Comparison of ENCODE assay signal across 8 cellular contexts in genomic region chr21:37463083-37463780, GRCh38.
DNase-seq lines count a peak whose midpoint lies in the region; ATAC-seq, FAIRE-seq and TF ChIP-seq lines count a peak whose summit lies in the region.

No MANE protein-coding gene starts in this region.

- POLR2A ChIA-PET in HEK293 (lab: Yijun Ruan, JAX): interaction anchor here (0.6 to 1.1 kb wide), 3 partner anchors 95 to 477 kb away, joined by 3 read pairs; no protein-coding TSS in a partner anchor

- no peaks in the 10 kb centered on the region for H3K27me3 Mint-ChIP-seq in memory B cell

- no peak overlapping the region for H3K27ac ChIP-seq in HEK293 (ENCODE audit: extremely low read depth, low read depth, low read length)

- CTCF ChIA-PET in HEK293 (lab: Yijun Ruan, JAX): interaction anchor here (0.6 to 4.3 kb wide), 28 partner anchors 10 to 484 kb away, joined by 3 to 40 read pairs (median 4); no protein-coding TSS in a partner anchor

- H3K36me3 Mint-ChIP-seq in memory B cell: peaks cover 12% of the 10 kb centered on the region

- no peak overlapping the region for H3K4me3 ChIP-seq in HEK293 (ENCODE audit: low read depth, low read length)

- ATAC-seq in memory B cell (ENCODE audit: low read depth): peak; percentile 68
- no peak for ATAC-seq in HG03039 (IDR thresholded peaks at IDR 0.05; ENCODE audit: unreplicated experiment)
- ATAC-seq in HG03521 (IDR thresholded peaks at IDR 0.05; ENCODE audit: unreplicated experiment): no peak

- DNase-seq in D721Med (ENCODE audit: insufficient read length, low spot score) (no peak), OCI-M1 (lab: John Stamatoyannopoulos, UW) (peak; percentile 79), cerebellum (ENCODE audit: low spot score) (peak; percentile 23), memory B cell (ENCODE audit: low spot score in 2 of 2) (peak in 1 of 2 donors; percentile 44), mesenteric fat pad (ENCODE audit: low spot score) (no peak)

- H3K27ac Mint-ChIP-seq in memory B cell: peak overlapping the region; percentile 84

- H3K9me3 ChIP-seq in HEK293 (ENCODE audit: control insufficient read depth, insufficient read depth, low read depth, low read length): no peaks in the 10 kb centered on the region

- no peaks in the 10 kb centered on the region for H3K9me3 Mint-ChIP-seq in memory B cell

- peak overlapping the region; percentile 3 for H3K4me3 Mint-ChIP-seq in memory B cell

- H3K4me1 ChIP-seq in HEK293 (ENCODE audit: control insufficient read depth, insufficient read depth, low read length): peaks cover 20% of the 10 kb centered on the region

- peak; percentile 32 for FAIRE-seq in D721Med (lab: Jason Lieb, UNC)

- peaks cover 65% of the 10 kb centered on the region for H3K4me1 Mint-ChIP-seq in memory B cell

- H3K36me3 ChIP-seq in HEK293 (ENCODE audit: control insufficient read depth in 2 of 2, insufficient read depth in 1 of 2, low read length in 2 of 2): no peaks in the 10 kb centered on the region

- TF ChIP-seq CTCF in D721Med (IDR thresholded peaks at IDR 0.05; ENCODE audit: insufficient read depth, missing control alignments) (peak; percentile 50), HEK293 (tag by site-specific recombination; IDR thresholded peaks at IDR 0.05) (peak; percentile 41; the same call in 1 of the 2 replicates)

TF ChIP-seq in HEK293, 187 proteins besides CTCF, POLR2A, EP300 and RAD21:
- TF ChIP-seq KLF8 (tag by site-specific recombination; IDR thresholded peaks at IDR 0.05) (peak; percentile 38; the same call in 1 of the 2 replicates), HOXD13 (CRISPR knock-in tag; IDR thresholded peaks at IDR 0.05; ENCODE audit: borderline replicate concordance) (no peak), ZXDB (tag by site-specific recombination; IDR thresholded peaks at IDR 0.05) (0 out of 2 replicates have a peak, but pooled peaks have one; percentile 22), FEZF1 (tag by site-specific recombination; IDR thresholded peaks at IDR 0.05) (peak; percentile 46; the same call in 1 of the 2 replicates), EGR2 (tag by site-specific recombination; IDR thresholded peaks at IDR 0.05; ENCODE audit: low read depth) (no peak), ZSCAN4 (tag by site-specific recombination; IDR thresholded peaks at IDR 0.05) (peak; percentile 98), ZNF654 (tag by site-specific recombination; IDR thresholded peaks at IDR 0.05; ENCODE audit: low read depth) (peak; percentile 51), ZNF639 (tag by site-specific recombination; IDR thresholded peaks at IDR 0.05) (0 out of 2 replicates have a peak, but pooled peaks have one; percentile 35)
- TF ChIP-seq, protein P1, sequence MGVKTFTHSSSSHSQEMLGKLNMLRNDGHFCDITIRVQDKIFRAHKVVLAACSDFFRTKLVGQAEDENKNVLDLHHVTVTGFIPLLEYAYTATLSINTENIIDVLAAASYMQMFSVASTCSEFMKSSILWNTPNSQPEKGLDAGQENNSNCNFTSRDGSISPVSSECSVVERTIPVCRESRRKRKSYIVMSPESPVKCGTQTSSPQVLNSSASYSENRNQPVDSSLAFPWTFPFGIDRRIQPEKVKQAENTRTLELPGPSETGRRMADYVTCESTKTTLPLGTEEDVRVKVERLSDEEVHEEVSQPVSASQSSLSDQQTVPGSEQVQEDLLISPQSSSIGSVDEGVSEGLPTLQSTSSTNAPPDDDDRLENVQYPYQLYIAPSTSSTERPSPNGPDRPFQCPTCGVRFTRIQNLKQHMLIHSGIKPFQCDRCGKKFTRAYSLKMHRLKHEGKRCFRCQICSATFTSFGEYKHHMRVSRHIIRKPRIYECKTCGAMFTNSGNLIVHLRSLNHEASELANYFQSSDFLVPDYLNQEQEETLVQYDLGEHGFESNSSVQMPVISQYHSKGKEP (tag by site-specific recombination; IDR thresholded peaks at IDR 0.05): 0 out of 2 replicates have a peak, but pooled peaks have one; percentile 5
- TF ChIP-seq, protein P2, sequence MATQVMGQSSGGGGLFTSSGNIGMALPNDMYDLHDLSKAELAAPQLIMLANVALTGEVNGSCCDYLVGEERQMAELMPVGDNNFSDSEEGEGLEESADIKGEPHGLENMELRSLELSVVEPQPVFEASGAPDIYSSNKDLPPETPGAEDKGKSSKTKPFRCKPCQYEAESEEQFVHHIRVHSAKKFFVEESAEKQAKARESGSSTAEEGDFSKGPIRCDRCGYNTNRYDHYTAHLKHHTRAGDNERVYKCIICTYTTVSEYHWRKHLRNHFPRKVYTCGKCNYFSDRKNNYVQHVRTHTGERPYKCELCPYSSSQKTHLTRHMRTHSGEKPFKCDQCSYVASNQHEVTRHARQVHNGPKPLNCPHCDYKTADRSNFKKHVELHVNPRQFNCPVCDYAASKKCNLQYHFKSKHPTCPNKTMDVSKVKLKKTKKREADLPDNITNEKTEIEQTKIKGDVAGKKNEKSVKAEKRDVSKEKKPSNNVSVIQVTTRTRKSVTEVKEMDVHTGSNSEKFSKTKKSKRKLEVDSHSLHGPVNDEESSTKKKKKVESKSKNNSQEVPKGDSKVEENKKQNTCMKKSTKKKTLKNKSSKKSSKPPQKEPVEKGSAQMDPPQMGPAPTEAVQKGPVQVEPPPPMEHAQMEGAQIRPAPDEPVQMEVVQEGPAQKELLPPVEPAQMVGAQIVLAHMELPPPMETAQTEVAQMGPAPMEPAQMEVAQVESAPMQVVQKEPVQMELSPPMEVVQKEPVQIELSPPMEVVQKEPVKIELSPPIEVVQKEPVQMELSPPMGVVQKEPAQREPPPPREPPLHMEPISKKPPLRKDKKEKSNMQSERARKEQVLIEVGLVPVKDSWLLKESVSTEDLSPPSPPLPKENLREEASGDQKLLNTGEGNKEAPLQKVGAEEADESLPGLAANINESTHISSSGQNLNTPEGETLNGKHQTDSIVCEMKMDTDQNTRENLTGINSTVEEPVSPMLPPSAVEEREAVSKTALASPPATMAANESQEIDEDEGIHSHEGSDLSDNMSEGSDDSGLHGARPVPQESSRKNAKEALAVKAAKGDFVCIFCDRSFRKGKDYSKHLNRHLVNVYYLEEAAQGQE (tag by site-specific recombination; IDR thresholded peaks at IDR 0.05): peak; percentile 59; the same call in 1 of the 2 replicates
- TF ChIP-seq, protein P3, sequence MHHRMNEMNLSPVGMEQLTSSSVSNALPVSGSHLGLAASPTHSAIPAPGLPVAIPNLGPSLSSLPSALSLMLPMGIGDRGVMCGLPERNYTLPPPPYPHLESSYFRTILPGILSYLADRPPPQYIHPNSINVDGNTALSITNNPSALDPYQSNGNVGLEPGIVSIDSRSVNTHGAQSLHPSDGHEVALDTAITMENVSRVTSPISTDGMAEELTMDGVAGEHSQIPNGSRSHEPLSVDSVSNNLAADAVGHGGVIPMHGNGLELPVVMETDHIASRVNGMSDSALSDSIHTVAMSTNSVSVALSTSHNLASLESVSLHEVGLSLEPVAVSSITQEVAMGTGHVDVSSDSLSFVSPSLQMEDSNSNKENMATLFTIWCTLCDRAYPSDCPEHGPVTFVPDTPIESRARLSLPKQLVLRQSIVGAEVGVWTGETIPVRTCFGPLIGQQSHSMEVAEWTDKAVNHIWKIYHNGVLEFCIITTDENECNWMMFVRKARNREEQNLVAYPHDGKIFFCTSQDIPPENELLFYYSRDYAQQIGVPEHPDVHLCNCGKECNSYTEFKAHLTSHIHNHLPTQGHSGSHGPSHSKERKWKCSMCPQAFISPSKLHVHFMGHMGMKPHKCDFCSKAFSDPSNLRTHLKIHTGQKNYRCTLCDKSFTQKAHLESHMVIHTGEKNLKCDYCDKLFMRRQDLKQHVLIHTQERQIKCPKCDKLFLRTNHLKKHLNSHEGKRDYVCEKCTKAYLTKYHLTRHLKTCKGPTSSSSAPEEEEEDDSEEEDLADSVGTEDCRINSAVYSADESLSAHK (tag by site-specific recombination; IDR thresholded peaks at IDR 0.05): no peak
- TF ChIP-seq, protein P4, sequence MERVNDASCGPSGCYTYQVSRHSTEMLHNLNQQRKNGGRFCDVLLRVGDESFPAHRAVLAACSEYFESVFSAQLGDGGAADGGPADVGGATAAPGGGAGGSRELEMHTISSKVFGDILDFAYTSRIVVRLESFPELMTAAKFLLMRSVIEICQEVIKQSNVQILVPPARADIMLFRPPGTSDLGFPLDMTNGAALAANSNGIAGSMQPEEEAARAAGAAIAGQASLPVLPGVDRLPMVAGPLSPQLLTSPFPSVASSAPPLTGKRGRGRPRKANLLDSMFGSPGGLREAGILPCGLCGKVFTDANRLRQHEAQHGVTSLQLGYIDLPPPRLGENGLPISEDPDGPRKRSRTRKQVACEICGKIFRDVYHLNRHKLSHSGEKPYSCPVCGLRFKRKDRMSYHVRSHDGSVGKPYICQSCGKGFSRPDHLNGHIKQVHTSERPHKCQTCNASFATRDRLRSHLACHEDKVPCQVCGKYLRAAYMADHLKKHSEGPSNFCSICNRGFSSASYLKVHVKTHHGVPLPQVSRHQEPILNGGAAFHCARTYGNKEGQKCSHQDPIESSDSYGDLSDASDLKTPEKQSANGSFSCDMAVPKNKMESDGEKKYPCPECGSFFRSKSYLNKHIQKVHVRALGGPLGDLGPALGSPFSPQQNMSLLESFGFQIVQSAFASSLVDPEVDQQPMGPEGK (tag by site-specific recombination; IDR thresholded peaks at IDR 0.05): 0 out of 2 replicates have a peak, but pooled peaks have one; percentile 19

Comparison
In these comparisons a context has a peak if more than half of its experiments do, and no peak if none do; other contexts are left out.
1. DNase-seq: peak in OCI-M1 (single experiment) and cerebellum (single experiment); none in D721Med (single experiment) and mesenteric fat pad (single experiment).